ENCODE assay signal across 13 cellular contexts in genomic region chr1:206551985-206552325, GRCh38. TPM values are rescaled to one million over a fixed set of nuclear protein-coding genes. Genes with fewer than 3 reads are reported as not detected.
DNase-seq lines count a peak whose midpoint lies in the region; ATAC-seq and TF ChIP-seq lines count a peak whose summit lies in the region.
"Had no signal": no experiment of that assay in that cellular context is flagged by ENCODE, and none has a peak within 500 bp of the region (broad histone marks: within the 10 kb centered on the region; RNA-seq: fewer than 3 reads in every experiment).

No MANE protein-coding gene starts in this region.

- peak overlapping the region; percentile 79 for H3K27ac ChIP-seq in KOPT-K1 (ENCODE audit: low read depth, low read length, poor library complexity, severe bottlenecking)
- H3K27ac ChIP-seq: breast epithelium, parathyroid adenoma, SK-N-MC, thoracic aorta had no signal

- H3K27ac Mint-ChIP-seq in activated CD4-positive, alpha-beta memory T cell treated with anti-CD3 and anti-CD28 coated beads, Interleukin-2, amount 10 ng/mL, durations not matched to agents 7 days and 5 days: peak overlapping the region; percentile 86
- peak overlapping the region; percentile 84 for H3K27ac Mint-ChIP-seq in activated naive CD8-positive, alpha-beta T cell treated with anti-CD3 and anti-CD28 coated beads, Interleukin-2, amount 50 U/mL, for 24 hours
- no peak overlapping the region for H3K27ac Mint-ChIP-seq in osteocyte (ENCODE audit: unreplicated experiment)

- no peaks in the 10 kb centered on the region for H3K9me3 Mint-ChIP-seq in activated CD4-positive, alpha-beta memory T cell treated with anti-CD3 and anti-CD28 coated beads, Interleukin-2, amount 10 ng/mL, durations not matched to agents 7 days and 5 days
- no peaks in the 10 kb centered on the region for H3K9me3 Mint-ChIP-seq in activated naive CD8-positive, alpha-beta T cell treated with anti-CD3 and anti-CD28 coated beads, Interleukin-2, amount 50 U/mL, for 24 hours
- no peaks in the 10 kb centered on the region for H3K9me3 Mint-ChIP-seq in osteocyte (ENCODE audit: unreplicated experiment)

- no peaks in the 10 kb centered on the region for H3K9me3 ChIP-seq in KOPT-K1 (ENCODE audit: insufficient read depth, low read length, poor library complexity, severe bottlenecking)
- H3K9me3 ChIP-seq: breast epithelium, thoracic aorta had no signal

- ATAC-seq in activated naive CD8-positive, alpha-beta T cell treated with anti-CD3 and anti-CD28 coated beads, Interleukin-2, amount 50 U/mL, for 24 hours: peak; percentile 92
- ATAC-seq in HG02870 (IDR thresholded peaks at IDR 0.05; ENCODE audit: unreplicated experiment): no peak

- DNase-seq in activated CD4-positive, alpha-beta memory T cell treated with anti-CD3 and anti-CD28 coated beads, Interleukin-2, amount 10 ng/mL, durations not matched to agents 7 days and 5 days: peak; percentile 88
- DNase-seq in activated naive CD8-positive, alpha-beta T cell treated with anti-CD3 and anti-CD28 coated beads, Interleukin-2, amount 50 U/mL, for 24 hours: peak; percentile 69
- peak in 2 of 3 experiments; percentile 55 to 66 for DNase-seq in stimulated activated CD4-positive, alpha-beta T cell treated with anti-CD3 and anti-CD28 coated beads, TNF-alpha, amount 100 ng/mL, for 4 hours (ENCODE audit: low read depth in 3 of 3)
- no peak for DNase-seq in cerebellum (ENCODE audit: low spot score)
- no peak for DNase-seq in dermis blood vessel endothelial cell
- no peak for DNase-seq in osteocyte (ENCODE audit: extremely low spot score, unreplicated experiment)
- DNase-seq: NCI-H2171 had no signal

- CTCF ChIA-PET in activated CD4-positive, alpha-beta memory T cell treated with anti-CD3 and anti-CD28 coated beads, Interleukin-2, amount 10 ng/mL, durations not matched to agents 7 days and 5 days (lab: Charles Lee): interaction anchor here (0.6 to 23.3 kb wide), 18 partner anchors 8 to 183 kb away, joined by 3 to 524 read pairs (median 4); partner anchors contain the start of genes DYRK3, EIF2D and IKBKE

- H3K4me1 Mint-ChIP-seq in activated CD4-positive, alpha-beta memory T cell treated with anti-CD3 and anti-CD28 coated beads, Interleukin-2, amount 10 ng/mL, durations not matched to agents 7 days and 5 days: peaks cover 62% of the 10 kb centered on the region
- H3K4me1 Mint-ChIP-seq in activated naive CD8-positive, alpha-beta T cell treated with anti-CD3 and anti-CD28 coated beads, Interleukin-2, amount 50 U/mL, for 24 hours: peaks cover 60% of the 10 kb centered on the region
- H3K4me1 Mint-ChIP-seq in osteocyte (ENCODE audit: unreplicated experiment): peaks cover 3% of the 10 kb centered on the region

- no peaks in the 10 kb centered on the region for H3K27me3 Mint-ChIP-seq in activated CD4-positive, alpha-beta memory T cell treated with anti-CD3 and anti-CD28 coated beads, Interleukin-2, amount 10 ng/mL, durations not matched to agents 7 days and 5 days
- H3K27me3 Mint-ChIP-seq in activated naive CD8-positive, alpha-beta T cell treated with anti-CD3 and anti-CD28 coated beads, Interleukin-2, amount 50 U/mL, for 24 hours: no peaks in the 10 kb centered on the region
- H3K27me3 Mint-ChIP-seq in osteocyte (ENCODE audit: unreplicated experiment): peaks cover 77% of the 10 kb centered on the region

- no peaks in the 10 kb centered on the region for H3K36me3 ChIP-seq in KOPT-K1 (ENCODE audit: insufficient read depth, low read length)
- H3K36me3 ChIP-seq: breast epithelium, thoracic aorta had no signal

- no peaks in the 10 kb centered on the region for H3K36me3 Mint-ChIP-seq in activated CD4-positive, alpha-beta memory T cell treated with anti-CD3 and anti-CD28 coated beads, Interleukin-2, amount 10 ng/mL, durations not matched to agents 7 days and 5 days (ENCODE audit: low read depth)
- H3K36me3 Mint-ChIP-seq in activated naive CD8-positive, alpha-beta T cell treated with anti-CD3 and anti-CD28 coated beads, Interleukin-2, amount 50 U/mL, for 24 hours (ENCODE audit: low read depth): peaks cover 1% of the 10 kb centered on the region
- no peaks in the 10 kb centered on the region for H3K36me3 Mint-ChIP-seq in osteocyte (ENCODE audit: unreplicated experiment)

- H3K4me3 Mint-ChIP-seq in activated CD4-positive, alpha-beta memory T cell treated with anti-CD3 and anti-CD28 coated beads, Interleukin-2, amount 10 ng/mL, durations not matched to agents 7 days and 5 days: peak overlapping the region; percentile 57
- H3K4me3 Mint-ChIP-seq in activated naive CD8-positive, alpha-beta T cell treated with anti-CD3 and anti-CD28 coated beads, Interleukin-2, amount 50 U/mL, for 24 hours: peak overlapping the region; percentile 47
- H3K4me3 Mint-ChIP-seq in osteocyte (ENCODE audit: unreplicated experiment): no peak overlapping the region

- TF ChIP-seq CTCF in osteocyte (IDR thresholded peaks at IDR 0.05): no peak

- POLR2A ChIA-PET in activated CD4-positive, alpha-beta memory T cell treated with anti-CD3 and anti-CD28 coated beads, Interleukin-2, amount 10 ng/mL, durations not matched to agents 7 days and 5 days (lab: Charles Lee): interaction anchor here (0.9 to 24.6 kb wide), 9 partner anchors 8 to 86 kb away, joined by 3 to 1193 read pairs (median 4); partner anchors contain the start of genes EIF2D and IKBKE

RNA-seq across cellular contexts. Expression of gene RASSF5, which starts 44.6 kb away (rescaled TPM):
- total RNA-seq in activated CD4-positive, alpha-beta memory T cell treated with anti-CD3 and anti-CD28 coated beads, Interleukin-2, amount 10 ng/mL, durations not matched to agents 7 days and 5 days: 100 to 1,000 TPM; 213 to 216 TPM
- total RNA-seq in cerebellum (2.7 TPM), dermis blood vessel endothelial cell (0.33 and 0.51 TPM in 2 replicates), osteocyte (0.34 TPM in 1 of 2 replicates, not detected in the other)

Comparison
In these comparisons a context has a peak if more than half of its experiments do, and no peak if none do; other contexts are left out.
1. DNase-seq: peak in activated CD4-positive, alpha-beta memory T cell treated with anti-CD3 and anti-CD28 coated beads, Interleukin-2, amount 10 ng/mL, durations not matched to agents 7 days and 5 days (single experiment), activated naive CD8-positive, alpha-beta T cell treated with anti-CD3 and anti-CD28 coated beads, Interleukin-2, amount 50 U/mL, for 24 hours (single experiment) and stimulated activated CD4-positive, alpha-beta T cell treated with anti-CD3 and anti-CD28 coated beads, TNF-alpha, amount 100 ng/mL, for 4 hours (2 of 3); none in cerebellum (single experiment), dermis blood vessel endothelial cell (single experiment) and osteocyte (single experiment).
2. RNA of gene RASSF5, which starts 44.6 kb away (total RNA-seq): 213 to 216 TPM in activated CD4-positive, alpha-beta memory T cell treated with anti-CD3 and anti-CD28 coated beads, Interleukin-2, amount 10 ng/mL, durations not matched to agents 7 days and 5 days; 2.7 TPM in cerebellum (single experiment), 0.33 to 0.51 TPM in dermis blood vessel endothelial cell and 0.34 TPM in osteocyte; every median in the first group is over 10 times any median in the second.